8 cellular contexts compared by ENCODE assay signal in the genomic region with DNA sequence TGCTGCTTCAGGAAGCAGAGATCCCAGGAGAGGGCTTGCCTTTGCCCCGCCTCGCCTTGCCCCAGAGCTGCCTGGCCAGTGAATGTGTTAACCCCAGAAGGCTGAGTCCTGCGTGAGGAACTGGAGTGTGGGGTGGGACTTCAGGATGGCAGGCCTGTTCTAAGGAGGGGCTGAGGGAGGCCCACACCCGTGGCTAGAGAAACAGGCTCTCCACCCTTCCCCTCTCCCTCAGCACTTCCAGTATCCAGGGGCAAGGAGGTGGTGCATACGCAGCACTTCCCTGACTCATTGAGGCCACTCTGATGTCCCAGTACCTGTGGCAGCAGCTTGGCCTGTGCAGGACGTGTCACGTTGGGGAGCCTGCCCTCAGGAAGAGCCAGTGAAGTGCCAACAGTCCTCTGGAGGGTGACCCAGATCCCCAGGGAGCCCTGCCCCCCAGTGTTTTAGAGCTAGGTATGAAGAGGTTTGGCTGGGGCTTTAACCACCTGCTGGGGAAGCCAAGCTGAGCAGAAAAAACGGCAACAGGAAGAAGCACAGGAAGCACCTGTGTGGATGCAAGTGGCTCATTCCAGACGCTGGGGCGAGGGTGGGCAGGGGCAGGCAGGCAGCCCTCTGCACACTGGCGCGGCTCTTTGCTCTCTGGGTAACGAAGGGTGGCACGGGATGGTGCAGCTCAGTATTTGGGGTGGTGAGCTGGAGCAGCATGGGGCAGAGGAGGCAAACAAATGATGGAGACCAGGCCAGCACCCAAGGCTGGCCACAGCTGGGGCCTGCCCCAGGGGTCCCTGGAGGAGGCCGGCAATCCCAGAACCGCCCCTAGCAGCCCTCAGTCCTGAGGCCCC. TPM values are rescaled to one million over a fixed set of nuclear protein-coding genes. Genes with fewer than 3 reads are reported as not detected.
DNase-seq lines count a peak whose midpoint lies in the region; ATAC-seq, FAIRE-seq and TF ChIP-seq lines count a peak whose summit lies in the region.

No MANE protein-coding gene starts in this region.

- peaks cover 13% of the 10 kb centered on the region for H3F3A ChIP-seq in neural progenitor cell (ENCODE audit: low read depth)

- H3K36me3 Mint-ChIP-seq in activated naive CD4-positive, alpha-beta T cell treated with anti-CD3 and anti-CD28 coated beads, Interleukin-2, amount 50 U/mL, for 24 hours = peaks cover 1% of the 10 kb centered on the region
- peaks cover 7% of the 10 kb centered on the region for H3K36me3 Mint-ChIP-seq in neural progenitor cell

- no peak overlapping the region for H3K4me3 ChIP-seq in neural progenitor cell

- no peak overlapping the region for H3K27ac ChIP-seq in neural progenitor cell

- peak; percentile 55 for TF ChIP-seq POLR2A in GM12892 (IDR thresholded peaks at IDR 0.05; ENCODE audit: low read depth, low read length)

- FAIRE-seq in GM12892 (lab: Jason Lieb, UNC) = no peak

- H3K4me1 ChIP-seq in neural progenitor cell = no peaks in the 10 kb centered on the region

- H3K27me3 ChIP-seq in neural progenitor cell = no peaks in the 10 kb centered on the region

- DNase-seq in GM12892 (ENCODE audit: insufficient read length) (no peak), neural progenitor cell (ENCODE audit: low spot score) (no peak), mucosa of gallbladder (ENCODE audit: low spot score) (no peak), Ammon's horn (ENCODE audit: low spot score) (no peak), NCI-H1930 (lab: John Stamatoyannopoulos, UW) (no peak)
- DNase-seq in stimulated activated CD4-positive, alpha-beta T cell treated with anti-CD3 and anti-CD28 coated beads, Interleukin-4, amount 100 ng/mL, for 24 hours = no peak

- peaks cover 19% of the 10 kb centered on the region for H4K20me1 ChIP-seq in neural progenitor cell (ENCODE audit: low read depth)

- no peaks in the 10 kb centered on the region for H3K9me3 Mint-ChIP-seq in activated naive CD4-positive, alpha-beta T cell treated with anti-CD3 and anti-CD28 coated beads, Interleukin-2, amount 50 U/mL, for 24 hours
- H3K9me3 Mint-ChIP-seq in neural progenitor cell = no peaks in the 10 kb centered on the region

- ATAC-seq in HG03342 (IDR thresholded peaks at IDR 0.05; ENCODE audit: unreplicated experiment) = peak; percentile 32

- H3K4me2 ChIP-seq in neural progenitor cell = no peak overlapping the region

- no peaks in the 10 kb centered on the region for H3K9me3 ChIP-seq in neural progenitor cell (ENCODE audit: low read depth)

- peak overlapping the region; percentile 70 for H3K4me3 Mint-ChIP-seq in activated naive CD4-positive, alpha-beta T cell treated with anti-CD3 and anti-CD28 coated beads, Interleukin-2, amount 50 U/mL, for 24 hours
- no peak overlapping the region for H3K4me3 Mint-ChIP-seq in neural progenitor cell

- no peaks in the 10 kb centered on the region for H3K36me3 ChIP-seq in neural progenitor cell

- no peak overlapping the region for H2AFZ ChIP-seq in neural progenitor cell (replicated peaks)

- H3K27ac Mint-ChIP-seq in activated naive CD4-positive, alpha-beta T cell treated with anti-CD3 and anti-CD28 coated beads, Interleukin-2, amount 50 U/mL, for 24 hours = peak overlapping the region; percentile 92
- peak overlapping the region; percentile 72 for H3K27ac Mint-ChIP-seq in neural progenitor cell

- TF ChIP-seq CTCF in neural progenitor cell (IDR thresholded peaks at IDR 0.05) = no peak

- no peak overlapping the region for H3K9ac ChIP-seq in neural progenitor cell

- no peaks in the 10 kb centered on the region for H3K79me2 ChIP-seq in neural progenitor cell (ENCODE audit: low read depth)

- no peaks in the 10 kb centered on the region for H3K27me3 Mint-ChIP-seq in activated naive CD4-positive, alpha-beta T cell treated with anti-CD3 and anti-CD28 coated beads, Interleukin-2, amount 50 U/mL, for 24 hours
- peaks cover 2% of the 10 kb centered on the region for H3K27me3 Mint-ChIP-seq in neural progenitor cell (ENCODE audit: insufficient read depth, low read depth)

- H3K4me1 Mint-ChIP-seq in activated naive CD4-positive, alpha-beta T cell treated with anti-CD3 and anti-CD28 coated beads, Interleukin-2, amount 50 U/mL, for 24 hours = peaks cover 48% of the 10 kb centered on the region
- H3K4me1 Mint-ChIP-seq in neural progenitor cell = peaks cover 6% of the 10 kb centered on the region

RNA-seq across cellular contexts. Expression of gene CTCF, which starts 14.7 kb away (rescaled TPM):
- 25.9 TPM for polyA plus RNA-seq in GM12892 (2012; ENCODE audit: missing spikeins)
- total RNA-seq in neural progenitor cell (ENCODE audit: low replicate concordance) = 75.7 and 76.3 TPM in 2 replicates
- total RNA-seq in mucosa of gallbladder = 39.8 TPM

RNA-seq across cellular contexts. Expression of gene RIPOR1, which starts 19.0 kb away (rescaled TPM):
- 9.3 TPM for polyA plus RNA-seq in GM12892 (2012; ENCODE audit: missing spikeins)
- total RNA-seq in neural progenitor cell (ENCODE audit: low replicate concordance) (8.7 and 13.5 TPM in 2 replicates), mucosa of gallbladder (70.6 TPM)
